14 cellular contexts compared by ENCODE assay signal in genomic region chr13:113882266-113882627, GRCh38. TPM values are rescaled to one million over a fixed set of nuclear protein-coding genes. Genes with fewer than 3 reads are reported as not detected.
A peak's percentile ranks its signal among the peaks of the same experiment; 100 is the strongest.
DNase-seq lines count a peak whose midpoint lies in the region; ATAC-seq, FAIRE-seq and TF ChIP-seq lines count a peak whose summit lies in the region.
"Had no signal": no experiment of that assay in that cellular context is flagged by ENCODE, and none has a peak within 500 bp of the region (broad histone marks: within the 10 kb centered on the region; RNA-seq: fewer than 3 reads in every experiment).

No MANE protein-coding gene starts in this region.

- H3K27ac Mint-ChIP-seq in activated CD8-positive, alpha-beta T cell treated with anti-CD3 and anti-CD28 coated beads, Interleukin-2, amount 10 ng/mL, durations not matched to agents 7 days and 5 days, result no peak overlapping the region
- H3K27ac Mint-ChIP-seq in activated CD8-positive, alpha-beta T cell treated with anti-CD3 and anti-CD28 coated beads for 36 hours, result no peak overlapping the region
- H3K27ac Mint-ChIP-seq in CD4-positive, alpha-beta memory T cell, result no peak overlapping the region
- H3K27ac Mint-ChIP-seq: memory B cell; stimulated activated naive CD8-positive, alpha-beta T cell treated with anti-CD3 and anti-CD28 coated beads, Interleukin-15, Interleukin-2, amounts not matched to agents 100 ng/mL and 50 ng/mL, for 24 hours had no signal

- CTCF ChIA-PET in activated CD8-positive, alpha-beta T cell treated with anti-CD3 and anti-CD28 coated beads, Interleukin-2, amount 10 ng/mL, durations not matched to agents 7 days and 5 days (lab: Charles Lee), result no interaction called here
- CTCF ChIA-PET in activated CD8-positive, alpha-beta T cell treated with anti-CD3 and anti-CD28 coated beads for 36 hours (lab: Charles Lee), result no interaction called here
- CTCF ChIA-PET in CD4-positive, alpha-beta memory T cell (lab: Charles Lee; ENCODE audit: partially characterized antibody), result no interaction called here

- FAIRE-seq in pancreas (lab: Jason Lieb, UNC), result no peak

- peak; percentile 17 for DNase-seq in activated CD8-positive, alpha-beta T cell treated with anti-CD3 and anti-CD28 coated beads, Interleukin-2, amount 10 ng/mL, durations not matched to agents 7 days and 5 days
- no peak for DNase-seq in activated CD8-positive, alpha-beta T cell treated with anti-CD3 and anti-CD28 coated beads for 36 hours
- peak; percentile 69 to 85 (median 82) for DNase-seq in heart left ventricle
- no peak for DNase-seq in pancreas
- peak in 1 of 2 donors; percentile 74 for DNase-seq in uterus
- no peak for DNase-seq in activated gamma-delta T cell (lab: John Stamatoyannopoulos, UW)
- DNase-seq in CD4-positive, alpha-beta memory T cell, result no peak
- DNase-seq: amygdala; effector memory CD4-positive, alpha-beta T cell had no signal

- H3K27me3 Mint-ChIP-seq in activated CD8-positive, alpha-beta T cell treated with anti-CD3 and anti-CD28 coated beads, Interleukin-2, amount 10 ng/mL, durations not matched to agents 7 days and 5 days (ENCODE audit: low read depth), result peaks cover 4% of the 10 kb centered on the region
- no peaks in the 10 kb centered on the region for H3K27me3 Mint-ChIP-seq in activated CD8-positive, alpha-beta T cell treated with anti-CD3 and anti-CD28 coated beads for 36 hours
- peaks cover 2 to 4% of the 10 kb centered on the region in 2 donors for H3K27me3 Mint-ChIP-seq in CD4-positive, alpha-beta memory T cell

- H3K4me3 ChIP-seq in heart left ventricle (peak overlapping the region in 2 of 12 donors; percentile 19 to 22), pancreas (no peak overlapping the region), uterus (no peak overlapping the region)
- no peak overlapping the region for H3K4me3 ChIP-seq in CD4-positive, alpha-beta memory T cell (ENCODE audit: low read length in 2 of 2)

- H3K9me3 ChIP-seq in heart left ventricle, result no peaks in the 10 kb centered on the region
- H3K9me3 ChIP-seq in pancreas, result no peaks in the 10 kb centered on the region
- H3K9me3 ChIP-seq in uterus, result no peaks in the 10 kb centered on the region
- no peaks in the 10 kb centered on the region for H3K9me3 ChIP-seq in CD4-positive, alpha-beta memory T cell (ENCODE audit: control insufficient read depth in 1 of 2, low read length in 2 of 2)

- WGBS in heart left ventricle, 4 donors, result 11 to 20% (median 13%) methylated on average over 8 of the region's 8 CpGs
- 37 to 43% methylated on average over 8 of the region's 8 CpGs for WGBS in pancreas, 2 donors

- H3K9me3 Mint-ChIP-seq in activated CD8-positive, alpha-beta T cell treated with anti-CD3 and anti-CD28 coated beads, Interleukin-2, amount 10 ng/mL, durations not matched to agents 7 days and 5 days (ENCODE audit: insufficient read depth), result no peaks in the 10 kb centered on the region
- H3K9me3 Mint-ChIP-seq in activated CD8-positive, alpha-beta T cell treated with anti-CD3 and anti-CD28 coated beads for 36 hours, result no peaks in the 10 kb centered on the region
- H3K9me3 Mint-ChIP-seq in CD4-positive, alpha-beta memory T cell, result peaks cover 0 to 2% (median 0%) of the 10 kb centered on the region in 8 donors
- H3K9me3 Mint-ChIP-seq: memory B cell; stimulated activated naive CD8-positive, alpha-beta T cell treated with anti-CD3 and anti-CD28 coated beads, Interleukin-15, Interleukin-2, amounts not matched to agents 100 ng/mL and 50 ng/mL, for 24 hours had no signal

- H3K36me3 ChIP-seq in heart left ventricle, result no peaks in the 10 kb centered on the region
- H3K36me3 ChIP-seq in pancreas, result no peaks in the 10 kb centered on the region
- H3K36me3 ChIP-seq in uterus, result no peaks in the 10 kb centered on the region
- no peaks in the 10 kb centered on the region for H3K36me3 ChIP-seq in CD4-positive, alpha-beta memory T cell (ENCODE audit: insufficient read depth, low read length)

- H3K36me3 Mint-ChIP-seq in activated CD8-positive, alpha-beta T cell treated with anti-CD3 and anti-CD28 coated beads, Interleukin-2, amount 10 ng/mL, durations not matched to agents 7 days and 5 days (ENCODE audit: low read depth), result no peaks in the 10 kb centered on the region
- H3K36me3 Mint-ChIP-seq in activated CD8-positive, alpha-beta T cell treated with anti-CD3 and anti-CD28 coated beads for 36 hours (ENCODE audit: low read depth), result no peaks in the 10 kb centered on the region
- no peaks in the 10 kb centered on the region for H3K36me3 Mint-ChIP-seq in CD4-positive, alpha-beta memory T cell
- H3K36me3 Mint-ChIP-seq: memory B cell had no signal

- intact Hi-C loops in activated CD8-positive, alpha-beta T cell treated with anti-CD3 and anti-CD28 coated beads for 36 hours (cut with micrococcal nuclease), result no loop called here
- intact Hi-C loops in heart left ventricle (cut with DNase I), result loop anchor here in 3 of 10 donors (1.0 to 5.0 kb wide), 3 partner anchors 45 to 65 kb away; no protein-coding TSS in a partner anchor
- intact Hi-C loops in pancreas (cut with DNase I), result no loop called here
- intact Hi-C loops in uterus (cut with DNase I; ENCODE audit: low total_unique reads), result no loop called here
- intact Hi-C loops in CD4-positive, alpha-beta memory T cell (cut with micrococcal nuclease), result no loop called here

- H3K4me1 ChIP-seq in heart left ventricle, result peaks cover 3 to 60% (median 42%) of the 10 kb centered on the region in 12 donors
- peaks cover 9 to 11% (median 10%) of the 10 kb centered on the region in 3 donors for H3K4me1 ChIP-seq in pancreas
- peaks cover 7 to 8% of the 10 kb centered on the region in 2 donors for H3K4me1 ChIP-seq in uterus
- H3K4me1 ChIP-seq in CD4-positive, alpha-beta memory T cell (ENCODE audit: insufficient read depth, low read length), result peaks cover 18% of the 10 kb centered on the region

- peaks cover 24% of the 10 kb centered on the region for H3K4me1 Mint-ChIP-seq in activated CD8-positive, alpha-beta T cell treated with anti-CD3 and anti-CD28 coated beads, Interleukin-2, amount 10 ng/mL, durations not matched to agents 7 days and 5 days (ENCODE audit: low read depth)
- peaks cover 21% of the 10 kb centered on the region for H3K4me1 Mint-ChIP-seq in activated CD8-positive, alpha-beta T cell treated with anti-CD3 and anti-CD28 coated beads for 36 hours (ENCODE audit: low read depth)
- H3K4me1 Mint-ChIP-seq in CD4-positive, alpha-beta memory T cell, result peaks cover 5 to 26% (median 13%) of the 10 kb centered on the region in 4 donors
- H3K4me1 Mint-ChIP-seq: memory B cell had no signal

- TF ChIP-seq CTCF in activated CD8-positive, alpha-beta T cell treated with anti-CD3 and anti-CD28 coated beads for 36 hours (IDR thresholded peaks at IDR 0.05), result no peak
- no peak for TF ChIP-seq CTCF in heart left ventricle (IDR thresholded peaks at IDR 0.05)
- no peak for TF ChIP-seq CTCF in pancreas (IDR thresholded peaks at IDR 0.05)
- TF ChIP-seq CTCF in uterus (IDR thresholded peaks at IDR 0.05), result no peak

- H3K27ac ChIP-seq in heart left ventricle (peak overlapping the region; percentile 56 to 93 (median 82)), pancreas (peak overlapping the region; percentile 59 to 84 (median 76)), uterus (peak overlapping the region; percentile 74)
- no peak overlapping the region for H3K27ac ChIP-seq in CD4-positive, alpha-beta memory T cell (ENCODE audit: low read depth, low read length)
- H3K27ac ChIP-seq: 22Rv1, VCaP had no signal

- H3K4me3 Mint-ChIP-seq in activated CD8-positive, alpha-beta T cell treated with anti-CD3 and anti-CD28 coated beads, Interleukin-2, amount 10 ng/mL, durations not matched to agents 7 days and 5 days, result no peak overlapping the region
- H3K4me3 Mint-ChIP-seq in activated CD8-positive, alpha-beta T cell treated with anti-CD3 and anti-CD28 coated beads for 36 hours, result no peak overlapping the region
- H3K4me3 Mint-ChIP-seq in CD4-positive, alpha-beta memory T cell, result peak overlapping the region in 2 of 8 donors; percentile 29 to 47
- H3K4me3 Mint-ChIP-seq: memory B cell; stimulated activated naive CD8-positive, alpha-beta T cell treated with anti-CD3 and anti-CD28 coated beads, Interleukin-15, Interleukin-2, amounts not matched to agents 100 ng/mL and 50 ng/mL, for 24 hours had no signal

- ATAC-seq in activated CD8-positive, alpha-beta T cell treated with anti-CD3 and anti-CD28 coated beads, Interleukin-2, amount 10 ng/mL, durations not matched to agents 7 days and 5 days, result no peak
- ATAC-seq in activated CD8-positive, alpha-beta T cell treated with anti-CD3 and anti-CD28 coated beads for 36 hours, result no peak
- ATAC-seq in heart left ventricle, result peak; percentile 78 to 91 (median 87)
- ATAC-seq in pancreas, result peak; percentile 29 to 62 (median 50)
- ATAC-seq in HG03108 (IDR thresholded peaks at IDR 0.05; ENCODE audit: unreplicated experiment), result no peak

- H3K27me3 ChIP-seq in heart left ventricle, result no peaks in the 10 kb centered on the region
- no peaks in the 10 kb centered on the region for H3K27me3 ChIP-seq in pancreas
- H3K27me3 ChIP-seq in uterus, result no peaks in the 10 kb centered on the region
- no peaks in the 10 kb centered on the region for H3K27me3 ChIP-seq in CD4-positive, alpha-beta memory T cell (ENCODE audit: insufficient read depth, low read length)

- TF ChIP-seq POLR2A in heart left ventricle (IDR thresholded peaks at IDR 0.05) (no peak), uterus (IDR thresholded peaks at IDR 0.05) (no peak)

- POLR2A ChIA-PET in activated CD8-positive, alpha-beta T cell treated with anti-CD3 and anti-CD28 coated beads, Interleukin-2, amount 10 ng/mL, durations not matched to agents 7 days and 5 days (lab: Charles Lee), result no interaction called here
- POLR2A ChIA-PET in activated CD8-positive, alpha-beta T cell treated with anti-CD3 and anti-CD28 coated beads for 36 hours (lab: Charles Lee), result no interaction called here
- POLR2A ChIA-PET in CD4-positive, alpha-beta memory T cell (lab: Charles Lee; ENCODE audit: partially characterized antibody), result interaction anchor here (2.3 kb wide), 1 partner anchor 36 kb away, joined by 9 read pairs; no protein-coding TSS in a partner anchor

RNA-seq across cellular contexts. Expression of gene GAS6, which starts 18.4 kb away (rescaled TPM):
- under 1 TPM; 0.53 to 0.65 TPM for total RNA-seq in activated CD8-positive, alpha-beta T cell treated with anti-CD3 and anti-CD28 coated beads, Interleukin-2, amount 10 ng/mL, durations not matched to agents 7 days and 5 days
- under 1 TPM; 0.23 to 0.25 TPM for total RNA-seq in activated CD8-positive, alpha-beta T cell treated with anti-CD3 and anti-CD28 coated beads for 36 hours
- total RNA-seq in heart left ventricle, result 100 to 1,000 TPM; 125 to 438 (median 183) TPM
- polyA plus RNA-seq in heart left ventricle, result 100 to 1,000 TPM in 1 of 2 donors, 10 to 100 TPM in 1; 96.7 to 249 TPM
- 10 to 100 TPM; 24.3 to 68.8 (median 38.6) TPM for total RNA-seq in pancreas
- polyA plus RNA-seq in pancreas, result 100 to 1,000 TPM in 1 of 2 donors, 10 to 100 TPM in 1; 98.0 to 124 TPM
- total RNA-seq in uterus, result 100 to 1,000 TPM; 128 to 287 (median 199) TPM
- 10 to 100 TPM; 16.5 to 17.2 TPM for total RNA-seq in CD4-positive, alpha-beta memory T cell
- 1 to 10 TPM in 1 of 2 donors, under 1 TPM in 1; 0.39 to 1.1 TPM for polyA plus RNA-seq in CD4-positive, alpha-beta memory T cell

Comparison
In these comparisons a context has a peak if more than half of its experiments do, and no peak if none do; other contexts are left out.
1. DNase-seq: peak in activated CD8-positive, alpha-beta T cell treated with anti-CD3 and anti-CD28 coated beads, Interleukin-2, amount 10 ng/mL, durations not matched to agents 7 days and 5 days (single experiment) and heart left ventricle (5 of 5); none in activated CD8-positive, alpha-beta T cell treated with anti-CD3 and anti-CD28 coated beads for 36 hours (single experiment), pancreas (0 of 6), activated gamma-delta T cell (single experiment) and CD4-positive, alpha-beta memory T cell (0 of 5).
2. ATAC-seq: peak in heart left ventricle (4 of 4) and pancreas (4 of 4); none in activated CD8-positive, alpha-beta T cell treated with anti-CD3 and anti-CD28 coated beads, Interleukin-2, amount 10 ng/mL, durations not matched to agents 7 days and 5 days (single experiment), activated CD8-positive, alpha-beta T cell treated with anti-CD3 and anti-CD28 coated beads for 36 hours (single experiment) and HG03108 (single experiment).
3. RNA of gene GAS6, which starts 18.4 kb away (total RNA-seq): 128 to 287 TPM in uterus, 125 to 438 TPM in heart left ventricle, 24.3 to 68.8 TPM in pancreas and 16.5 to 17.2 TPM in CD4-positive, alpha-beta memory T cell; 0.53 to 0.65 TPM in activated CD8-positive, alpha-beta T cell treated with anti-CD3 and anti-CD28 coated beads, Interleukin-2, amount 10 ng/mL, durations not matched to agents 7 days and 5 days and 0.23 to 0.25 TPM in activated CD8-positive, alpha-beta T cell treated with anti-CD3 and anti-CD28 coated beads for 36 hours; every median in the first group is over 10 times any median in the second.